ENCODE assay signal across 9 cellular contexts in the genomic region with DNA sequence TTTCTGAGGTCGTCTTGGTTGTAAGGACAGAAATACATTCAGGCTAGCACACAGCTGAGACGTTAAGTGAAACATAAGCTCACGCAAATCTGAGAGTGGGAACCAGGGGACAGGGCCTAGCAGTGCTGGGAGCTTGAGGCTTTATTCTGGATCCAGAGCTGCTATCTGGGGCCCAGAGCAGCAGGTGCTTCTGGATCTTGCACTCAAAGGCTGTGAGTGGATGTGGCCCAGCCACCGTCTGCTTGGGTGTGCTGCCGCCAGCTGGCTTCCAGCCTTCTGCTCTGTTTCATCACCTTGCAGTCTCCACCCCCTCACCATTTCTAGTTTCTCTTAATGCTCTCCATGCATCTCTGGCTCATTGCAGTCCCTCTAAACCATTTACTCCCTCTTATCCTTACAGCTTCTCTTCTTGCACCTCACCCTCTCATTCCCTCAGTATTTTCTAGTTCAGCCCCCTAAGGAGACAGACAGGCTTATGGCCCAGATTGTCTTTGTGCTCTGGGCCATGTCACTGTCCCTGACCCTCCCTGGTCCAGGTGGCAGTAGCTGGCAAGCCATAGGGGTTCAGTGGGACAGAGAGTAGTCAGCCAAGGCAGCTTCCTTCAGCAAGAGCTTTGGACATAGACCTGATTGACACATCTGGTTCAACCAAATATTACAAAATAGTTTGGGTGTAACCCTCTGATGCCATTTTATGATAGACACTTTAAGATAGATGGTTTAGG. TPM values are rescaled to one million over a fixed set of nuclear protein-coding genes. Genes with fewer than 3 reads are reported as not detected.
DNase-seq lines count a peak whose midpoint lies in the region; ATAC-seq lines count a peak whose summit lies in the region.
"Had no signal": no experiment of that assay in that cellular context is flagged by ENCODE, and none has a peak within 500 bp of the region (broad histone marks: within the 10 kb centered on the region; RNA-seq: fewer than 3 reads in every experiment).

No MANE protein-coding gene starts in this region.

- no peak for ATAC-seq in left colon

- H3K4me3 Mint-ChIP-seq in activated naive CD4-positive, alpha-beta T cell treated with anti-CD3 and anti-CD28 coated beads for 36 hours: no peak overlapping the region
- H3K4me3 Mint-ChIP-seq: activated naive CD4-positive, alpha-beta T cell treated with anti-CD3 and anti-CD28 coated beads, Interleukin-2, amount 10 ng/mL, durations not matched to agents 7 days and 5 days had no signal

- H3K4me1 Mint-ChIP-seq in activated naive CD4-positive, alpha-beta T cell treated with anti-CD3 and anti-CD28 coated beads for 36 hours (ENCODE audit: low read depth): no peaks in the 10 kb centered on the region
- H3K4me1 Mint-ChIP-seq: activated naive CD4-positive, alpha-beta T cell treated with anti-CD3 and anti-CD28 coated beads, Interleukin-2, amount 10 ng/mL, durations not matched to agents 7 days and 5 days had no signal

- peaks cover 2% of the 10 kb centered on the region for H3K27me3 Mint-ChIP-seq in activated naive CD4-positive, alpha-beta T cell treated with anti-CD3 and anti-CD28 coated beads for 36 hours (ENCODE audit: low read depth)
- H3K27me3 Mint-ChIP-seq: activated naive CD4-positive, alpha-beta T cell treated with anti-CD3 and anti-CD28 coated beads, Interleukin-2, amount 10 ng/mL, durations not matched to agents 7 days and 5 days had no signal

- no peak overlapping the region for H3K27ac Mint-ChIP-seq in activated naive CD4-positive, alpha-beta T cell treated with anti-CD3 and anti-CD28 coated beads for 36 hours
- H3K27ac Mint-ChIP-seq: activated naive CD4-positive, alpha-beta T cell treated with anti-CD3 and anti-CD28 coated beads, Interleukin-2, amount 10 ng/mL, durations not matched to agents 7 days and 5 days had no signal

- intact Hi-C loops in left colon (cut with DNase I, micrococcal nuclease): no loop called here
- intact Hi-C loops in activated naive CD4-positive, alpha-beta T cell treated with anti-CD3 and anti-CD28 coated beads for 36 hours (cut with micrococcal nuclease): no loop called here

- no peaks in the 10 kb centered on the region for H3K9me3 Mint-ChIP-seq in activated naive CD4-positive, alpha-beta T cell treated with anti-CD3 and anti-CD28 coated beads for 36 hours
- H3K9me3 Mint-ChIP-seq: activated naive CD4-positive, alpha-beta T cell treated with anti-CD3 and anti-CD28 coated beads, Interleukin-2, amount 10 ng/mL, durations not matched to agents 7 days and 5 days had no signal

- H3K36me3 Mint-ChIP-seq in activated naive CD4-positive, alpha-beta T cell treated with anti-CD3 and anti-CD28 coated beads for 36 hours (ENCODE audit: low read depth): no peaks in the 10 kb centered on the region
- H3K36me3 Mint-ChIP-seq: activated naive CD4-positive, alpha-beta T cell treated with anti-CD3 and anti-CD28 coated beads, Interleukin-2, amount 10 ng/mL, durations not matched to agents 7 days and 5 days had no signal

- CTCF ChIA-PET in activated naive CD4-positive, alpha-beta T cell treated with anti-CD3 and anti-CD28 coated beads for 36 hours (lab: Charles Lee): no interaction called here

- peak; percentile 5 for DNase-seq in AG08395 (ENCODE audit: low spot score)
- peak; percentile 53 for DNase-seq in NCI-H1105 (lab: John Stamatoyannopoulos, UW)
- DNase-seq in SK-N-DZ (ENCODE audit: low spot score): peak; percentile 49
- DNase-seq in left colon: peak; percentile 16 to 47
- no peak for DNase-seq in stimulated activated CD4-positive, alpha-beta T cell treated with anti-CD3 and anti-CD28 coated beads, Interleukin-2, amount 100 ng/mL, for 24 hours
- no peak for DNase-seq in stimulated activated CD8-positive, alpha-beta memory T cell treated with anti-CD3 and anti-CD28 coated beads, Interleukin-4, amount 100 ng/mL, for 48 hours
- no peak for DNase-seq in activated naive CD4-positive, alpha-beta T cell treated with anti-CD3 and anti-CD28 coated beads for 36 hours
- no peak for DNase-seq in kidney tubule cell (ENCODE audit: low spot score)
- DNase-seq: activated naive CD4-positive, alpha-beta T cell treated with anti-CD3 and anti-CD28 coated beads, Interleukin-2, amount 10 ng/mL, durations not matched to agents 7 days and 5 days had no signal

RNA-seq across cellular contexts. Expression of a gene that starts 53.7 kb away (rescaled TPM):
- 23.3 and 34.2 TPM in 2 replicates for polyA plus RNA-seq in SK-N-DZ (2014; cell fraction: cytosol; rRNA removed)
- 25.5 and 50.4 TPM in 2 replicates for polyA plus RNA-seq in SK-N-DZ (2014; cell fraction: nucleus; rRNA removed)
- total RNA-seq in left colon: 10 to 100 TPM in 1 of 2 donors, 1 to 10 TPM in 1; 3.1 to 12.1 TPM
- total RNA-seq in activated naive CD4-positive, alpha-beta T cell treated with anti-CD3 and anti-CD28 coated beads for 36 hours: not detected

Comparison
In these comparisons a context has a peak if more than half of its experiments do, and no peak if none do; other contexts are left out.
1. DNase-seq: peak in AG08395 (single experiment), NCI-H1105 (single experiment), SK-N-DZ (single experiment) and left colon (2 of 2); none in stimulated activated CD4-positive, alpha-beta T cell treated with anti-CD3 and anti-CD28 coated beads, Interleukin-2, amount 100 ng/mL, for 24 hours (0 of 2), stimulated activated CD8-positive, alpha-beta memory T cell treated with anti-CD3 and anti-CD28 coated beads, Interleukin-4, amount 100 ng/mL, for 48 hours (single experiment), activated naive CD4-positive, alpha-beta T cell treated with anti-CD3 and anti-CD28 coated beads for 36 hours (single experiment) and kidney tubule cell (single experiment).
2. RNA of a gene that starts 53.7 kb away (total RNA-seq): 3.1 to 12.1 TPM in left colon; not detected in activated naive CD4-positive, alpha-beta T cell treated with anti-CD3 and anti-CD28 coated beads for 36 hours; every median in the first group is over 4 times any median in the second.